ENCODE assay signal across 9 cellular contexts in genomic region chrX:39969099-39969825, GRCh38.
DNase-seq lines count a peak whose midpoint lies in the region; ATAC-seq and TF ChIP-seq lines count a peak whose summit lies in the region.
"Had no signal": no experiment of that assay in that cellular context is flagged by ENCODE, and none has a peak within 500 bp of the region (broad histone marks: within the 10 kb centered on the region; RNA-seq: fewer than 3 reads in every experiment).

No MANE protein-coding gene starts in this region.

- no peaks in the 10 kb centered on the region for H3K27me3 Mint-ChIP-seq in CD4-positive, alpha-beta memory T cell

- H3K4me1 Mint-ChIP-seq in CD4-positive, alpha-beta memory T cell: peaks cover 1 to 16% (median 8%) of the 10 kb centered on the region in 4 donors

- H3K36me3 Mint-ChIP-seq in CD4-positive, alpha-beta memory T cell: no peaks in the 10 kb centered on the region

- no peaks in the 10 kb centered on the region for H3K9me3 ChIP-seq in CD4-positive, alpha-beta memory T cell (ENCODE audit: control insufficient read depth in 1 of 2, low read length in 2 of 2)
- no peaks in the 10 kb centered on the region for H3K9me3 ChIP-seq in BE2C
- H3K9me3 ChIP-seq: Caco-2 had no signal

- no peak overlapping the region for H3K27ac ChIP-seq in CD4-positive, alpha-beta memory T cell (ENCODE audit: low read depth, low read length)

- TF ChIP-seq CTCF in BE2C (IDR thresholded peaks at IDR 0.05; ENCODE audit: low read depth, low read length): no peak

- no peak overlapping the region for H3K4me3 ChIP-seq in CD4-positive, alpha-beta memory T cell (ENCODE audit: low read length in 2 of 2)
- H3K4me3 ChIP-seq in BE2C (ENCODE audit: low read depth, low read length): no peak overlapping the region

- H3K4me1 ChIP-seq in CD4-positive, alpha-beta memory T cell (ENCODE audit: insufficient read depth, low read length): peaks cover 18% of the 10 kb centered on the region
- no peaks in the 10 kb centered on the region for H3K4me1 ChIP-seq in BE2C

- no peaks in the 10 kb centered on the region for H3K27me3 ChIP-seq in CD4-positive, alpha-beta memory T cell (ENCODE audit: insufficient read depth, low read length)
- no peaks in the 10 kb centered on the region for H3K27me3 ChIP-seq in BE2C

- CTCF ChIA-PET in CD4-positive, alpha-beta memory T cell (lab: Charles Lee; ENCODE audit: partially characterized antibody): no interaction called here

- POLR2A ChIA-PET in CD4-positive, alpha-beta memory T cell (lab: Charles Lee; ENCODE audit: partially characterized antibody): interaction anchor here (0.7 to 0.9 kb wide), 2 partner anchors 44 to 177 kb away, joined by 3 read pairs; no protein-coding TSS in a partner anchor

- DNase-seq in CD4-positive, alpha-beta memory T cell: peak in 2 of 5 donors; percentile 4 to 6
- peak; percentile 17 for DNase-seq in NCI-H1436 treated with DMSO at 0.1 percent for 48 hours (lab: John Stamatoyannopoulos, UW)
- peak; percentile 8 to 22 for DNase-seq in activated CD4-positive, alpha-beta T cell treated with anti-CD3 and anti-CD28 coated beads, Interleukin-2, amount 50 U/mL, for 48 hours
- DNase-seq in iPS-NIHi7 (ENCODE audit: extremely low spot score): peak; percentile 69
- no peak for DNase-seq in BE2C
- no peak for DNase-seq in OCI-M1 (lab: John Stamatoyannopoulos, UW)

- no peaks in the 10 kb centered on the region for H3K36me3 ChIP-seq in CD4-positive, alpha-beta memory T cell (ENCODE audit: insufficient read depth, low read length)
- H3K36me3 ChIP-seq in BE2C: no peaks in the 10 kb centered on the region

- ATAC-seq in GM21367 (IDR thresholded peaks at IDR 0.05; ENCODE audit: unreplicated experiment): no peak
- ATAC-seq in GM19324 (IDR thresholded peaks at IDR 0.05; ENCODE audit: low FRiP score, unreplicated experiment): no peak

- peak overlapping the region; percentile 17 to 60 (median 45) for H3K4me3 Mint-ChIP-seq in CD4-positive, alpha-beta memory T cell

- H3K9me3 Mint-ChIP-seq in CD4-positive, alpha-beta memory T cell: peaks cover 0 to 21% (median 6%) of the 10 kb centered on the region in 8 donors

- intact Hi-C loops in CD4-positive, alpha-beta memory T cell (cut with micrococcal nuclease): no loop called here

- H3K27ac Mint-ChIP-seq in CD4-positive, alpha-beta memory T cell: peak overlapping the region in 5 of 7 donors; percentile 32 to 66 (median 56)

Comparison
In these comparisons a context has a peak if more than half of its experiments do, and no peak if none do; other contexts are left out.
1. DNase-seq: peak in NCI-H1436 treated with DMSO at 0.1 percent for 48 hours (single experiment), activated CD4-positive, alpha-beta T cell treated with anti-CD3 and anti-CD28 coated beads, Interleukin-2, amount 50 U/mL, for 48 hours (2 of 2) and iPS-NIHi7 (single experiment); none in BE2C (single experiment) and OCI-M1 (single experiment).